ENCODE assay signal across 8 cellular contexts in genomic region chr1:92291372-92291999, GRCh38. TPM values are rescaled to one million over a fixed set of nuclear protein-coding genes. Genes with fewer than 3 reads are reported as not detected.
DNase-seq lines count a peak whose midpoint lies in the region; ATAC-seq and TF ChIP-seq lines count a peak whose summit lies in the region.

No MANE protein-coding gene starts in this region.

- H3K4me1 ChIP-seq in esophagus squamous epithelium (no peaks in the 10 kb centered on the region), osteoblast (ENCODE audit: insufficient read depth, low read length) (no peaks in the 10 kb centered on the region)

- no peaks in the 10 kb centered on the region for H3K9me3 Mint-ChIP-seq in activated T-cell treated with anti-CD3 and anti-CD28 coated beads, Interleukin-2, amount 50 U/mL, for 24 hours

- no peak overlapping the region for H3K27ac ChIP-seq in RWPE1
- no peak overlapping the region for H3K27ac ChIP-seq in esophagus squamous epithelium
- H3K27ac ChIP-seq in osteoblast (ENCODE audit: low read depth, low read length) = no peak overlapping the region

- H4K20me1 ChIP-seq in osteoblast (ENCODE audit: insufficient read depth, low read length) = peaks cover 3% of the 10 kb centered on the region

- no peak overlapping the region for H2AFZ ChIP-seq in osteoblast (ENCODE audit: low read length)

- CTCF ChIA-PET in RWPE1 (lab: Yijun Ruan, JAX) = interaction anchor here (0.6 to 3.8 kb wide), 12 partner anchors 9 to 707 kb away, joined by 3 to 19 read pairs (median 4); no protein-coding TSS in a partner anchor

- intact Hi-C loops in esophagus squamous epithelium (cut with DNase I) = no loop called here
- intact Hi-C loops in posterior vena cava (cut with DNase I) = no loop called here

- H3K27me3 ChIP-seq in esophagus squamous epithelium = no peaks in the 10 kb centered on the region
- no peaks in the 10 kb centered on the region for H3K27me3 ChIP-seq in osteoblast (ENCODE audit: insufficient read depth, low read length)

- TF ChIP-seq CTCF in RWPE1 (conservative IDR thresholded peaks at IDR 0.05; ENCODE audit: low read depth) = peak; percentile 81
- peak; percentile 28 to 70 (median 48) for TF ChIP-seq CTCF in esophagus squamous epithelium (IDR thresholded peaks at IDR 0.05)
- TF ChIP-seq CTCF in osteoblast (IDR thresholded peaks at IDR 0.05; ENCODE audit: extremely low read depth, low read depth, low read length) = peak; percentile 87

- H3K36me3 ChIP-seq in esophagus squamous epithelium (peaks cover 0 to 71% (median 0%) of the 10 kb centered on the region in 3 donors), osteoblast (ENCODE audit: insufficient read depth, low read length) (peaks cover 18% of the 10 kb centered on the region)

- no peak for ATAC-seq in HG02678 (IDR thresholded peaks at IDR 0.05; ENCODE audit: unreplicated experiment)

- DNase-seq in GF-D8 (lab: John Stamatoyannopoulos, UW) = peak; percentile 32
- peak; percentile 87 to 88 for DNase-seq in Kasumi-1 (lab: John Stamatoyannopoulos, UW)
- DNase-seq in RWPE1 (ENCODE audit: low spot score) = peak; percentile 36
- no peak for DNase-seq in esophagus squamous epithelium (lab: John Stamatoyannopoulos, UW)
- no peak for DNase-seq in osteoblast (ENCODE audit: insufficient read length, low spot score, missing footprints)
- DNase-seq in activated T-cell treated with anti-CD3 and anti-CD28 coated beads, Interleukin-2, amount 50 U/mL, for 24 hours = no peak
- no peak for DNase-seq in posterior vena cava (ENCODE audit: low spot score)

- no peaks in the 10 kb centered on the region for H3K79me2 ChIP-seq in osteoblast (ENCODE audit: insufficient read depth, low read length)

- POLR2A ChIA-PET in RWPE1 (lab: Yijun Ruan, JAX; ENCODE audit: low non-redundant PET) = no interaction called here

- no peak overlapping the region for H3K4me2 ChIP-seq in osteoblast (ENCODE audit: insufficient read depth, low read length)

- H3K4me1 Mint-ChIP-seq in activated T-cell treated with anti-CD3 and anti-CD28 coated beads, Interleukin-2, amount 50 U/mL, for 24 hours (ENCODE audit: low read depth) = peaks cover 27% of the 10 kb centered on the region

- no peak overlapping the region for H3K27ac Mint-ChIP-seq in activated T-cell treated with anti-CD3 and anti-CD28 coated beads, Interleukin-2, amount 50 U/mL, for 24 hours

- no peak for TF ChIP-seq POLR2A in esophagus squamous epithelium (IDR thresholded peaks at IDR 0.05)

- WGBS in esophagus squamous epithelium, 2 donors = 7 to 17% methylated on average over 3 of the region's 3 CpGs

- H3K4me3 ChIP-seq in esophagus squamous epithelium (no peak overlapping the region), osteoblast (ENCODE audit: insufficient read depth, low read length) (no peak overlapping the region)

- no peak overlapping the region for H3K4me3 Mint-ChIP-seq in activated T-cell treated with anti-CD3 and anti-CD28 coated beads, Interleukin-2, amount 50 U/mL, for 24 hours

- no peaks in the 10 kb centered on the region for H3K9me3 ChIP-seq in esophagus squamous epithelium
- H3K9me3 ChIP-seq in osteoblast (ENCODE audit: low read depth, low read length) = no peaks in the 10 kb centered on the region

- no peaks in the 10 kb centered on the region for H3K27me3 Mint-ChIP-seq in activated T-cell treated with anti-CD3 and anti-CD28 coated beads, Interleukin-2, amount 50 U/mL, for 24 hours

- peaks cover 80% of the 10 kb centered on the region for H3K36me3 Mint-ChIP-seq in activated T-cell treated with anti-CD3 and anti-CD28 coated beads, Interleukin-2, amount 50 U/mL, for 24 hours (ENCODE audit: low read depth)

RNA-seq across cellular contexts. Expression of gene GLMN, which starts 7.3 kb away (rescaled TPM):
- 10 to 100 TPM in 2 of 4 donors, 1 to 10 TPM in 2; 3.9 to 12.0 (median 10.4) TPM for total RNA-seq in esophagus squamous epithelium
- 10.9 and 15.0 TPM in 2 replicates for total RNA-seq in osteoblast
- 10 to 100 TPM in 1 of 2 donors, 1 to 10 TPM in 1; 9.0 to 10.3 TPM for total RNA-seq in posterior vena cava

RNA-seq across cellular contexts. Expression of gene RPAP2, which starts 7.4 kb away (rescaled TPM):
- total RNA-seq in esophagus squamous epithelium (10 to 100 TPM in 1 of 4 donors, 1 to 10 TPM in 3; 3.1 to 18.5 (median 8.4) TPM), osteoblast (8.5 and 8.7 TPM in 2 replicates), posterior vena cava (10 to 100 TPM; 36.6 to 38.1 TPM)

Comparison
In these comparisons a context has a peak if more than half of its experiments do, and no peak if none do; other contexts are left out.
1. DNase-seq: peak in GF-D8 (single experiment), Kasumi-1 (2 of 2) and RWPE1 (single experiment); none in esophagus squamous epithelium (single experiment), osteoblast (single experiment), activated T-cell treated with anti-CD3 and anti-CD28 coated beads, Interleukin-2, amount 50 U/mL, for 24 hours (single experiment) and posterior vena cava (single experiment).
2. Peak in every context shown above with its lines, with median percentiles within 50 percentile points of each other: CTCF ChIP-seq.